27 cellular contexts compared by ENCODE assay signal in genomic region chr2:120199837-120200499, GRCh38.
"Had no signal": no experiment of that assay in that cellular context is flagged by ENCODE, and none has a peak within 500 bp of the region (broad histone marks: within the 10 kb centered on the region; RNA-seq: fewer than 3 reads in every experiment).

No MANE protein-coding gene starts in this region.

- H3K9me3 ChIP-seq: ovary, sigmoid colon, thoracic aorta, thyroid gland, vagina had no signal

- H3K36me3 ChIP-seq: neural progenitor cell, ovary, right lobe of liver, sigmoid colon, stomach, thoracic aorta, thyroid gland, tibial nerve, upper lobe of left lung, vagina had no signal

- H3K4me1 ChIP-seq: neural progenitor cell, right lobe of liver, tibial nerve, vagina had no signal

- H3K27ac Mint-ChIP-seq: natural killer cell; nephron; neural progenitor cell; progenitor cell of endocrine pancreas; stimulated activated effector memory CD8-positive, alpha-beta T cell treated with anti-CD3 and anti-CD28 coated beads, Interleukin-12 subunit alpha, Interleukin-12 subunit beta, amount 100 ng/mL, for 72 hours; stimulated activated naive B cell treated with anti-CD40 and anti-IgM and Interleukin-4, amounts not matched to agents 10 μg/mL and 1 μg/mL and 100 μg/mL, for 72 hours; stimulated activated naive CD8-positive, alpha-beta T cell treated with anti-CD3 and anti-CD28 coated beads, Interleukin-15, Interleukin-2, amounts not matched to agents 100 ng/mL and 50 ng/mL, for 24 hours had no signal

- H3K9me3 Mint-ChIP-seq: stimulated activated effector memory CD8-positive, alpha-beta T cell treated with anti-CD3 and anti-CD28 coated beads, Interleukin-12 subunit alpha, Interleukin-12 subunit beta, amount 100 ng/mL, for 72 hours had no signal

- H3K27me3 ChIP-seq: neural progenitor cell, ovary, right lobe of liver, sigmoid colon, stomach, thyroid gland, tibial nerve, upper lobe of left lung, vagina had no signal

- H3K27ac ChIP-seq: neural progenitor cell, ovary, parathyroid adenoma, psoas muscle, right lobe of liver, sigmoid colon, stomach, thoracic aorta, thyroid gland, tibial nerve, upper lobe of left lung, vagina had no signal

- H3K4me3 Mint-ChIP-seq: natural killer cell; nephron; neural progenitor cell; stimulated activated effector memory CD8-positive, alpha-beta T cell treated with anti-CD3 and anti-CD28 coated beads, Interleukin-12 subunit alpha, Interleukin-12 subunit beta, amount 100 ng/mL, for 72 hours; stimulated activated naive B cell treated with anti-CD40 and anti-IgM and Interleukin-4, amounts not matched to agents 10 μg/mL and 1 μg/mL and 100 μg/mL, for 72 hours; stimulated activated naive CD8-positive, alpha-beta T cell treated with anti-CD3 and anti-CD28 coated beads, Interleukin-15, Interleukin-2, amounts not matched to agents 100 ng/mL and 50 ng/mL, for 24 hours had no signal

- H3K4me3 ChIP-seq: neural progenitor cell, ovary, psoas muscle, right lobe of liver, sigmoid colon, stomach, thoracic aorta, thyroid gland, tibial nerve, upper lobe of left lung, vagina had no signal

- H3K27me3 Mint-ChIP-seq: progenitor cell of endocrine pancreas; stimulated activated naive B cell treated with anti-CD40 and anti-IgM and Interleukin-4, amounts not matched to agents 10 μg/mL and 1 μg/mL and 100 μg/mL, for 72 hours; stimulated activated naive CD8-positive, alpha-beta T cell treated with anti-CD3 and anti-CD28 coated beads, Interleukin-15, Interleukin-2, amounts not matched to agents 100 ng/mL and 50 ng/mL, for 24 hours had no signal

- DNase-seq: natural killer cell; occipital lobe; ovary; psoas muscle; right cardiac atrium; right lobe of liver; sigmoid colon; small intestine; stimulated activated CD4-positive, alpha-beta T cell treated with anti-CD3 and anti-CD28 coated beads, Interleukin-15, amount 100 ng/mL, for 24 hours; stimulated activated CD4-positive, alpha-beta T cell treated with anti-CD3 and anti-CD28 coated beads, Interleukin-2, amount 100 ng/mL, for 24 hours; stimulated activated CD4-positive, alpha-beta T cell treated with anti-CD3 and anti-CD28 coated beads, Interleukin-2, amount 100 ng/mL, for 48 hours; stimulated activated CD4-positive, alpha-beta T cell treated with anti-CD3 and anti-CD28 coated beads, Interleukin-4, amount 100 ng/mL, for 24 hours; stimulated activated naive B cell treated with anti-CD40 and anti-IgM and Interleukin-4, amounts not matched to agents 10 μg/mL and 1 μg/mL and 100 μg/mL, for 72 hours; stimulated activated naive CD4-positive, alpha-beta T cell treated with Interleukin-2 at 50 U/mL for 16 hours; stomach; thyroid gland; trophoblast cell; upper lobe of left lung had no signal

- H3K4me1 Mint-ChIP-seq: natural killer cell; neural progenitor cell; stimulated activated effector memory CD8-positive, alpha-beta T cell treated with anti-CD3 and anti-CD28 coated beads, Interleukin-12 subunit alpha, Interleukin-12 subunit beta, amount 100 ng/mL, for 72 hours; stimulated activated naive B cell treated with anti-CD40 and anti-IgM and Interleukin-4, amounts not matched to agents 10 μg/mL and 1 μg/mL and 100 μg/mL, for 72 hours had no signal

- H3K36me3 Mint-ChIP-seq: natural killer cell; neural progenitor cell; stimulated activated effector memory CD8-positive, alpha-beta T cell treated with anti-CD3 and anti-CD28 coated beads, Interleukin-12 subunit alpha, Interleukin-12 subunit beta, amount 100 ng/mL, for 72 hours had no signal
